ENCODE assay signal across 1 cellular context in the genomic region with DNA sequence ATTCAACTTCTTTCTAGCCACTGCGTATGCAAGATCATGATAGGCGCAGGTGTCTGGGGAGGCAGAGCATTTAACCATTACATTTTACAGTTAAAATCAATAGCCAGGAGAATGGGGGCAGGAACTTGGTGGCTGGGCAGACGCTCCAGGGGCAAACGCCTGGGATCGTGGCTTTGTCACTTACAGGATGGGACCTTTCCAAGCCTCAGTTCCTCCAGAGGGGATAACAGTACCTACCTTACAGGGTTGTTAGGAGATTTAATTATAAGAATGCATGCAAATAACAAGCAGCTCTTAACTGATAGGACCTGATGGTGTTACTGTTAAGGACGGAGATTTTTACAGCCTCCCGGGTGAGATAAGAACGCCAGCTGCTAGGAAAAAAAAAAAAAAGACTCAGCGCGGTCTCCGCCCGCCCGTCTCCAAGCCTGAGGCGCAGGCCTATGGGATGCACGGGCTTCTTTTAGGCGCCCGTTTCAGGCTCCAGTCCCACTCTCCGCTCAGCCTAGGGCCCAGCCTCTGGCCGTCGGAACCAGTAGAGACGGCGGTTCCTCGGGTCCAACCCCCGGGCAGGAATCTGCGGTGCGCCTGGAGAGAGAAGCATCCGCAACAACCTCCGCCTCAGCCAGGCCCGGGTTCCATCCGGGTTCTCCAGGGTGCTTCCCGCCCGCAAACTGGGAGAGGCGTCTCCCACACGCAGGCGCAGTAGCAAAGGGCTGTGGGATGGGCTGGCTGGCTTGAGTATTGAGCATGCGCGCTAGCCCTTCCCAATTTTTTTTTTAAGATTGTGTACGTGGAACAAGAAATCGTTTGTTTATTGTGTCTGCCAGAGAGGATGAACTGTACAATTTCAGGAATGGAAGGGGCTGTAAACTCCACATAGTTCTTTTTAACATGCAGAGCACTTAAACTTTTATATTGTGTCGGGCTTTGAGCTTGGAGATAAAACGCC.
A peak's percentile ranks its signal among the peaks of the same experiment; 100 is the strongest.
TF ChIP-seq lines count a peak whose summit lies in the region.

A gene (minus strand): TSS at position 653 of the 952 bp plus-strand sequence. CDS start 4,564 bp downstream, outside the sequence.

TF ChIP-seq in WTC11, 78 proteins besides CTCF, POLR2A, EP300 and RAD21 (continued from another document):
- TF ChIP-seq, protein P1, sequence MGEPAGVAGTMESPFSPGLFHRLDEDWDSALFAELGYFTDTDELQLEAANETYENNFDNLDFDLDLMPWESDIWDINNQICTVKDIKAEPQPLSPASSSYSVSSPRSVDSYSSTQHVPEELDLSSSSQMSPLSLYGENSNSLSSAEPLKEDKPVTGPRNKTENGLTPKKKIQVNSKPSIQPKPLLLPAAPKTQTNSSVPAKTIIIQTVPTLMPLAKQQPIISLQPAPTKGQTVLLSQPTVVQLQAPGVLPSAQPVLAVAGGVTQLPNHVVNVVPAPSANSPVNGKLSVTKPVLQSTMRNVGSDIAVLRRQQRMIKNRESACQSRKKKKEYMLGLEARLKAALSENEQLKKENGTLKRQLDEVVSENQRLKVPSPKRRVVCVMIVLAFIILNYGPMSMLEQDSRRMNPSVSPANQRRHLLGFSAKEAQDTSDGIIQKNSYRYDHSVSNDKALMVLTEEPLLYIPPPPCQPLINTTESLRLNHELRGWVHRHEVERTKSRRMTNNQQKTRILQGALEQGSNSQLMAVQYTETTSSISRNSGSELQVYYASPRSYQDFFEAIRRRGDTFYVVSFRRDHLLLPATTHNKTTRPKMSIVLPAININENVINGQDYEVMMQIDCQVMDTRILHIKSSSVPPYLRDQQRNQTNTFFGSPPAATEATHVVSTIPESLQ (CRISPR knock-in tag; IDR thresholded peaks at IDR 0.05) = no peak
- no peak for TF ChIP-seq MXD4 (CRISPR knock-in tag; IDR thresholded peaks at IDR 0.05; ENCODE audit: borderline replicate concordance)
- TF ChIP-seq, protein P2, sequence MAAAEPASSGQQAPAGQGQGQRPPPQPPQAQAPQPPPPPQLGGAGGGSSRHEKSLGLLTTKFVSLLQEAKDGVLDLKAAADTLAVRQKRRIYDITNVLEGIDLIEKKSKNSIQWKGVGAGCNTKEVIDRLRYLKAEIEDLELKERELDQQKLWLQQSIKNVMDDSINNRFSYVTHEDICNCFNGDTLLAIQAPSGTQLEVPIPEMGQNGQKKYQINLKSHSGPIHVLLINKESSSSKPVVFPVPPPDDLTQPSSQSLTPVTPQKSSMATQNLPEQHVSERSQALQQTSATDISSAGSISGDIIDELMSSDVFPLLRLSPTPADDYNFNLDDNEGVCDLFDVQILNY (CRISPR knock-in tag; IDR thresholded peaks at IDR 0.05) = peak; percentile 95
- no peak for TF ChIP-seq ZNF396 (CRISPR knock-in tag; IDR thresholded peaks at IDR 0.05; ENCODE audit: borderline replicate concordance)
- no peak for TF ChIP-seq RORB (CRISPR knock-in tag; IDR thresholded peaks at IDR 0.05)
- TF ChIP-seq, protein P3, sequence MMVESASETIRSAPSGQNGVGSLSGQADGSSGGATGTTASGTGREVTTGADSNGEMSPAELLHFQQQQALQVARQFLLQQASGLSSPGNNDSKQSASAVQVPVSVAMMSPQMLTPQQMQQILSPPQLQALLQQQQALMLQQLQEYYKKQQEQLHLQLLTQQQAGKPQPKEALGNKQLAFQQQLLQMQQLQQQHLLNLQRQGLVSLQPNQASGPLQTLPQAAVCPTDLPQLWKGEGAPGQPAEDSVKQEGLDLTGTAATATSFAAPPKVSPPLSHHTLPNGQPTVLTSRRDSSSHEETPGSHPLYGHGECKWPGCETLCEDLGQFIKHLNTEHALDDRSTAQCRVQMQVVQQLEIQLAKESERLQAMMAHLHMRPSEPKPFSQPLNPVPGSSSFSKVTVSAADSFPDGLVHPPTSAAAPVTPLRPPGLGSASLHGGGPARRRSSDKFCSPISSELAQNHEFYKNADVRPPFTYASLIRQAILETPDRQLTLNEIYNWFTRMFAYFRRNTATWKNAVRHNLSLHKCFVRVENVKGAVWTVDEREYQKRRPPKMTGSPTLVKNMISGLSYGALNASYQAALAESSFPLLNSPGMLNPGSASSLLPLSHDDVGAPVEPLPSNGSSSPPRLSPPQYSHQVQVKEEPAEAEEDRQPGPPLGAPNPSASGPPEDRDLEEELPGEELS (CRISPR knock-in tag; IDR thresholded peaks at IDR 0.05) = peak; percentile 29; the same call in 1 of the 2 replicates
- TF ChIP-seq SP1 (CRISPR knock-in tag; conservative IDR thresholded peaks at IDR 0.05) = peak; percentile 55; the same call in 1 of the 2 replicates
- TF ChIP-seq, protein P4, sequence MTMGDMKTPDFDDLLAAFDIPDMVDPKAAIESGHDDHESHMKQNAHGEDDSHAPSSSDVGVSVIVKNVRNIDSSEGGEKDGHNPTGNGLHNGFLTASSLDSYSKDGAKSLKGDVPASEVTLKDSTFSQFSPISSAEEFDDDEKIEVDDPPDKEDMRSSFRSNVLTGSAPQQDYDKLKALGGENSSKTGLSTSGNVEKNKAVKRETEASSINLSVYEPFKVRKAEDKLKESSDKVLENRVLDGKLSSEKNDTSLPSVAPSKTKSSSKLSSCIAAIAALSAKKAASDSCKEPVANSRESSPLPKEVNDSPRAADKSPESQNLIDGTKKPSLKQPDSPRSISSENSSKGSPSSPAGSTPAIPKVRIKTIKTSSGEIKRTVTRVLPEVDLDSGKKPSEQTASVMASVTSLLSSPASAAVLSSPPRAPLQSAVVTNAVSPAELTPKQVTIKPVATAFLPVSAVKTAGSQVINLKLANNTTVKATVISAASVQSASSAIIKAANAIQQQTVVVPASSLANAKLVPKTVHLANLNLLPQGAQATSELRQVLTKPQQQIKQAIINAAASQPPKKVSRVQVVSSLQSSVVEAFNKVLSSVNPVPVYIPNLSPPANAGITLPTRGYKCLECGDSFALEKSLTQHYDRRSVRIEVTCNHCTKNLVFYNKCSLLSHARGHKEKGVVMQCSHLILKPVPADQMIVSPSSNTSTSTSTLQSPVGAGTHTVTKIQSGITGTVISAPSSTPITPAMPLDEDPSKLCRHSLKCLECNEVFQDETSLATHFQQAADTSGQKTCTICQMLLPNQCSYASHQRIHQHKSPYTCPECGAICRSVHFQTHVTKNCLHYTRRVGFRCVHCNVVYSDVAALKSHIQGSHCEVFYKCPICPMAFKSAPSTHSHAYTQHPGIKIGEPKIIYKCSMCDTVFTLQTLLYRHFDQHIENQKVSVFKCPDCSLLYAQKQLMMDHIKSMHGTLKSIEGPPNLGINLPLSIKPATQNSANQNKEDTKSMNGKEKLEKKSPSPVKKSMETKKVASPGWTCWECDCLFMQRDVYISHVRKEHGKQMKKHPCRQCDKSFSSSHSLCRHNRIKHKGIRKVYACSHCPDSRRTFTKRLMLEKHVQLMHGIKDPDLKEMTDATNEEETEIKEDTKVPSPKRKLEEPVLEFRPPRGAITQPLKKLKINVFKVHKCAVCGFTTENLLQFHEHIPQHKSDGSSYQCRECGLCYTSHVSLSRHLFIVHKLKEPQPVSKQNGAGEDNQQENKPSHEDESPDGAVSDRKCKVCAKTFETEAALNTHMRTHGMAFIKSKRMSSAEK (CRISPR knock-in tag; IDR thresholded peaks at IDR 0.05; ENCODE audit: borderline replicate concordance) = no peak
- TF ChIP-seq, protein P5, sequence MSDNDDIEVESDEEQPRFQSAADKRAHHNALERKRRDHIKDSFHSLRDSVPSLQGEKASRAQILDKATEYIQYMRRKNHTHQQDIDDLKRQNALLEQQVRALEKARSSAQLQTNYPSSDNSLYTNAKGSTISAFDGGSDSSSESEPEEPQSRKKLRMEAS (CRISPR knock-in tag; IDR thresholded peaks at IDR 0.05) = peak; percentile 48
- peak; percentile 29; the same call in 1 of the 2 replicates for TF ChIP-seq ZNF232 (CRISPR knock-in tag; IDR thresholded peaks at IDR 0.05)
- TF ChIP-seq KAT7 (CRISPR knock-in tag; IDR thresholded peaks at IDR 0.05; ENCODE audit: borderline replicate concordance) = 0 out of 2 replicates have a peak, but pooled peaks have one; percentile 38
- TF ChIP-seq ZNF263 (CRISPR knock-in tag; IDR thresholded peaks at IDR 0.05; ENCODE audit: low read depth) = no peak
- TF ChIP-seq, protein P6, sequence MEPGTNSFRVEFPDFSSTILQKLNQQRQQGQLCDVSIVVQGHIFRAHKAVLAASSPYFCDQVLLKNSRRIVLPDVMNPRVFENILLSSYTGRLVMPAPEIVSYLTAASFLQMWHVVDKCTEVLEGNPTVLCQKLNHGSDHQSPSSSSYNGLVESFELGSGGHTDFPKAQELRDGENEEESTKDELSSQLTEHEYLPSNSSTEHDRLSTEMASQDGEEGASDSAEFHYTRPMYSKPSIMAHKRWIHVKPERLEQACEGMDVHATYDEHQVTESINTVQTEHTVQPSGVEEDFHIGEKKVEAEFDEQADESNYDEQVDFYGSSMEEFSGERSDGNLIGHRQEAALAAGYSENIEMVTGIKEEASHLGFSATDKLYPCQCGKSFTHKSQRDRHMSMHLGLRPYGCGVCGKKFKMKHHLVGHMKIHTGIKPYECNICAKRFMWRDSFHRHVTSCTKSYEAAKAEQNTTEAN (CRISPR knock-in tag; IDR thresholded peaks at IDR 0.05) = peak; percentile 54; the same call in 1 of the 2 replicates
- 0 out of 2 replicates have a peak, but pooled peaks have one; percentile 34 for TF ChIP-seq FOXK1 (CRISPR knock-in tag; IDR thresholded peaks at IDR 0.05)
- TF ChIP-seq, protein P7, sequence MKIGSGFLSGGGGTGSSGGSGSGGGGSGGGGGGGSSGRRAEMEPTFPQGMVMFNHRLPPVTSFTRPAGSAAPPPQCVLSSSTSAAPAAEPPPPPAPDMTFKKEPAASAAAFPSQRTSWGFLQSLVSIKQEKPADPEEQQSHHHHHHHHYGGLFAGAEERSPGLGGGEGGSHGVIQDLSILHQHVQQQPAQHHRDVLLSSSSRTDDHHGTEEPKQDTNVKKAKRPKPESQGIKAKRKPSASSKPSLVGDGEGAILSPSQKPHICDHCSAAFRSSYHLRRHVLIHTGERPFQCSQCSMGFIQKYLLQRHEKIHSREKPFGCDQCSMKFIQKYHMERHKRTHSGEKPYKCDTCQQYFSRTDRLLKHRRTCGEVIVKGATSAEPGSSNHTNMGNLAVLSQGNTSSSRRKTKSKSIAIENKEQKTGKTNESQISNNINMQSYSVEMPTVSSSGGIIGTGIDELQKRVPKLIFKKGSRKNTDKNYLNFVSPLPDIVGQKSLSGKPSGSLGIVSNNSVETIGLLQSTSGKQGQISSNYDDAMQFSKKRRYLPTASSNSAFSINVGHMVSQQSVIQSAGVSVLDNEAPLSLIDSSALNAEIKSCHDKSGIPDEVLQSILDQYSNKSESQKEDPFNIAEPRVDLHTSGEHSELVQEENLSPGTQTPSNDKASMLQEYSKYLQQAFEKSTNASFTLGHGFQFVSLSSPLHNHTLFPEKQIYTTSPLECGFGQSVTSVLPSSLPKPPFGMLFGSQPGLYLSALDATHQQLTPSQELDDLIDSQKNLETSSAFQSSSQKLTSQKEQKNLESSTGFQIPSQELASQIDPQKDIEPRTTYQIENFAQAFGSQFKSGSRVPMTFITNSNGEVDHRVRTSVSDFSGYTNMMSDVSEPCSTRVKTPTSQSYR (CRISPR knock-in tag; IDR thresholded peaks at IDR 0.05) = no peak
- peak; percentile 78; the same call in 1 of the 2 replicates for TF ChIP-seq FOXP1 (CRISPR knock-in tag; IDR thresholded peaks at IDR 0.05; ENCODE audit: borderline replicate concordance)
TF ChIP-seq in WTC11: peak in this region for 16.
